ENCODE assay signal across 1 cellular context in the genomic region with DNA sequence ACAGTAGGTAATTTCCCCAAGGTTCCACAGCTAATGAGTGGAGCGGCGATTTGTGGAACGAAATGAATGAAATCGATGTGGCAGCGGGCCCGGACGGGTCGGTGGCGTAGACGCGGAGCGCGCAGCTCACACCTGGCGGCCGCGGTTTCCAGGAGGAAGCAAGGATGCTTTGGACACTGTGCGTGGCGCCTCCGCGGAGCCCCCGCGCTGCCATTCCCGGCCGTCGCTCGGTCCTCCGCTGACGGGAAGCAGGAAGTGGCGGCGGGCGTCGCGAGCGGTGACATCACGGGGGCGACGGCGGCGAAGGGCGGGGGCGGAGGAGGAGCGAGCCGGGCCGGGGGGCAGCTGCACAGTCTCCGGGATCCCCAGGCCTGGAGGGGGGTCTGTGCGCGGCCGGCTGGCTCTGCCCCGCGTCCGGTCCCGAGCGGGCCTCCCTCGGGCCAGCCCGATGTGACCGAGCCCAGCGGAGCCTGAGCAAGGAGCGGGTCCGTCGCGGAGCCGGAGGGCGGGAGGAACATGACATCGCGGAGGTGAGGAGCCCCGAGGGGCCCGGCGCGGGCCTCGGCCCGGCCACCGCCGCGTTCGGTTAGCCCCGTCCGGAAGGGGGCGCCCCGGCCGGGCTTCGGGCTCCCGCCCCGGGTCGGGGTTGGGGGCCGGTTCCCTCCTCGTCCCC.
TF ChIP-seq lines count a peak whose summit lies in the region.

Gene PTPN11 (plus strand): TSS at position 352 of the 673 bp plus-strand sequence. CDS start 165 bp downstream, at position 517.

TF ChIP-seq in HepG2, 621 proteins besides CTCF, POLR2A, EP300 and RAD21 (continued from another document and continues in another):
- TF ChIP-seq, protein P1, sequence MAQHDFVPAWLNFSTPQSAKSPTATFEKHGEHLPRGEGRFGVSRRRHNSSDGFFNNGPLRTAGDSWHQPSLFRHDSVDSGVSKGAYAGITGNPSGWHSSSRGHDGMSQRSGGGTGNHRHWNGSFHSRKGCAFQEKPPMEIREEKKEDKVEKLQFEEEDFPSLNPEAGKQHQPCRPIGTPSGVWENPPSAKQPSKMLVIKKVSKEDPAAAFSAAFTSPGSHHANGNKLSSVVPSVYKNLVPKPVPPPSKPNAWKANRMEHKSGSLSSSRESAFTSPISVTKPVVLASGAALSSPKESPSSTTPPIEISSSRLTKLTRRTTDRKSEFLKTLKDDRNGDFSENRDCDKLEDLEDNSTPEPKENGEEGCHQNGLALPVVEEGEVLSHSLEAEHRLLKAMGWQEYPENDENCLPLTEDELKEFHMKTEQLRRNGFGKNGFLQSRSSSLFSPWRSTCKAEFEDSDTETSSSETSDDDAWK (CRISPR knock-in tag; IDR thresholded peaks at IDR 0.05): no peak
- TF ChIP-seq, protein P2, sequence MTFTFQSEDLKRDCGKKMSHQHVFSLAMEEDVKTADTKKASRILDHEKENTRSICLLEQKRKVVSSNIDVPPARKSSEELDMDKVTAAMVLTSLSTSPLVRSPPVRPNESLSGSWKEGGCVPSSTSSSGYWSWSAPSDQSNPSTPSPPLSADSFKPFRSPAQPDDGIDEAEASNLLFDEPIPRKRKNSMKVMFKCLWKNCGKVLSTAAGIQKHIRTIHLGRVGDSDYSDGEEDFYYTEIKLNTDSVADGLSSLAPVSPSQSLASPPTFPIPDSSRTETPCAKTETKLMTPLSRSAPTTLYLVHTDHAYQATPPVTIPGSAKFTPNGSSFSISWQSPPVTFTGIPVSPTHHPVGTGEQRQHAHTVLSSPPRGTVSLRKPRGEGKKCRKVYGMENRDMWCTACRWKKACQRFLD (CRISPR knock-in tag; IDR thresholded peaks at IDR 0.05; ENCODE audit: borderline replicate concordance): no peak
- TF ChIP-seq NR1H2 (CRISPR knock-in tag; IDR thresholded peaks at IDR 0.05; ENCODE audit: borderline replicate concordance, low read depth) (no peak), ATF4 (CRISPR knock-in tag; IDR thresholded peaks at IDR 0.05) (no peak; a peak in 2 of 4 replicates), MAFG (CRISPR knock-in tag; IDR thresholded peaks at IDR 0.05) (no peak), MATR3 (CRISPR knock-in tag; IDR thresholded peaks at IDR 0.05) (no peak), FOXM1 (CRISPR knock-in tag; IDR thresholded peaks at IDR 0.05) (no peak), ZNF136 (CRISPR knock-in tag; IDR thresholded peaks at IDR 0.05; ENCODE audit: low read depth) (peak; percentile 48; the same call in 1 of the 2 replicates), SKIL (CRISPR knock-in tag; IDR thresholded peaks at IDR 0.05; ENCODE audit: borderline replicate concordance) (no peak), JUNB (CRISPR knock-in tag; IDR thresholded peaks at IDR 0.05; ENCODE audit: borderline replicate concordance) (no peak; the same call in 1 of the 2 replicates), ZZZ3 (CRISPR knock-in tag; IDR thresholded peaks at IDR 0.05; ENCODE audit: borderline replicate concordance) (no peak; the same call in 1 of the 2 replicates), PPARG (CRISPR knock-in tag; conservative IDR thresholded peaks at IDR 0.05) (0 out of 2 replicates have a peak, but pooled peaks have one; percentile 11), ZBTB8A (CRISPR knock-in tag; IDR thresholded peaks at IDR 0.05; ENCODE audit: borderline replicate concordance, low read depth) (no peak), MAF1 (CRISPR knock-in tag; IDR thresholded peaks at IDR 0.05; ENCODE audit: borderline replicate concordance) (no peak), ZNF552 (CRISPR knock-in tag; IDR thresholded peaks at IDR 0.05; ENCODE audit: borderline replicate concordance) (no peak), HCFC1 (IDR thresholded peaks at IDR 0.05; ENCODE audit: low read depth, low read length) (peak; percentile 79), KMT2B (CRISPR knock-in tag; IDR thresholded peaks at IDR 0.05) (peak; percentile 96), ZFP36 (IDR thresholded peaks at IDR 0.05; ENCODE audit: borderline replicate concordance, low read depth, low read length, partially characterized antibody) (no peak), ZNF574 (CRISPR knock-in tag; IDR thresholded peaks at IDR 0.05) (peak; percentile 94), THAP11 (CRISPR knock-in tag; IDR thresholded peaks at IDR 0.05) (peak; percentile 95), FOXO4 (CRISPR knock-in tag; conservative IDR thresholded peaks at IDR 0.05) (0 out of 2 replicates have a peak, but pooled peaks have one; percentile 75), BCLAF1 (IDR thresholded peaks at IDR 0.05) (no peak), FOXP4 (CRISPR knock-in tag; IDR thresholded peaks at IDR 0.05) (peak; percentile 33; the same call in 1 of the 2 replicates), YEATS4 (CRISPR knock-in tag; IDR thresholded peaks at IDR 0.05; ENCODE audit: borderline replicate concordance) (peak; percentile 38), ZNF230 (CRISPR knock-in tag; IDR thresholded peaks at IDR 0.05) (peak; percentile 94; the same call in 1 of the 2 replicates), MED1 (CRISPR knock-in tag; IDR thresholded peaks at IDR 0.05) (peak; percentile 71), KDM5A (IDR thresholded peaks at IDR 0.05; ENCODE audit: borderline replicate concordance, low read length) (peak; percentile 95), ZNF205 (CRISPR knock-in tag; IDR thresholded peaks at IDR 0.05) (peak; percentile 75; the same call in 1 of the 2 replicates)
- TF ChIP-seq, protein P3, sequence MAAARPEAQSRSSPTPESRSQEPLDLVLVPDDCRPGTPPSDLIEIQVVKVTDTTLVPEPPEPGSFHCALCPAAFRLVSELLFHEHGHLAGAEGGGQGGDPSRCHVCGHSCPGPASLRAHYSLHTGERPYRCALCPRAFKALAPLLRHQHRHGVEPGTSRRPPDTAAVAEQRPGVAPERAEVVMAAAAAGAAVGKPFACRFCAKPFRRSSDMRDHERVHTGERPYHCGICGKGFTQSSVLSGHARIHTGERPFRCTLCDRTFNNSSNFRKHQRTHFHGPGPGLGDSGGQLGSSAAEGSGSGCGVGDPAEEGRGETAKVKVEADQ (CRISPR knock-in tag; IDR thresholded peaks at IDR 0.05; ENCODE audit: borderline replicate concordance): no peak
- TF ChIP-seq, protein P4, sequence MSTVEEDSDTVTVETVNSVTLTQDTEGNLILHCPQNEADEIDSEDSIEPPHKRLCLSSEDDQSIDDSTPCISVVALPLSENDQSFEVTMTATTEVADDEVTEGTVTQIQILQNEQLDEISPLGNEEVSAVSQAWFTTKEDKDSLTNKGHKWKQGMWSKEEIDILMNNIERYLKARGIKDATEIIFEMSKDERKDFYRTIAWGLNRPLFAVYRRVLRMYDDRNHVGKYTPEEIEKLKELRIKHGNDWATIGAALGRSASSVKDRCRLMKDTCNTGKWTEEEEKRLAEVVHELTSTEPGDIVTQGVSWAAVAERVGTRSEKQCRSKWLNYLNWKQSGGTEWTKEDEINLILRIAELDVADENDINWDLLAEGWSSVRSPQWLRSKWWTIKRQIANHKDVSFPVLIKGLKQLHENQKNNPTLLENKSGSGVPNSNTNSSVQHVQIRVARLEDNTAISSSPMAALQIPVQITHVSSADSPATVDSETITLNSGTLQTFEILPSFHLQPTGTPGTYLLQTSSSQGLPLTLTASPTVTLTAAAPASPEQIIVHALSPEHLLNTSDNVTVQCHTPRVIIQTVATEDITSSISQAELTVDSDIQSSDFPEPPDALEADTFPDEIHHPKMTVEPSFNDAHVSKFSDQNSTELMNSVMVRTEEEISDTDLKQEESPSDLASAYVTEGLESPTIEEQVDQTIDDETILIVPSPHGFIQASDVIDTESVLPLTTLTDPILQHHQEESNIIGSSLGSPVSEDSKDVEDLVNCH (CRISPR knock-in tag; IDR thresholded peaks at IDR 0.05): no peak
- TF ChIP-seq, protein P5, sequence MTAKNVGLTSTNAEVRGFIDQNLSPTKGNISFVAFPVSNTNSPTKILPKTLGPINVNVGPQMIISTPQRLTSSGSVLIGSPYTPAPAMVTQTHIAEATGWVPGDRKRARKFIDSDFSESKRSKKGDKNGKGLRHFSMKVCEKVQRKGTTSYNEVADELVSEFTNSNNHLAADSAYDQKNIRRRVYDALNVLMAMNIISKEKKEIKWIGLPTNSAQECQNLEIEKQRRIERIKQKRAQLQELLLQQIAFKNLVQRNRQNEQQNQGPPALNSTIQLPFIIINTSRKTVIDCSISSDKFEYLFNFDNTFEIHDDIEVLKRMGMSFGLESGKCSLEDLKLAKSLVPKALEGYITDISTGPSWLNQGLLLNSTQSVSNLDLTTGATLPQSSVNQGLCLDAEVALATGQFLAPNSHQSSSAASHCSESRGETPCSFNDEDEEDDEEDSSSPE (CRISPR knock-in tag; IDR thresholded peaks at IDR 0.05): no peak; the same call in 1 of the 2 replicates
